Comparison of ENCODE assay signal across 8 cellular contexts in genomic region chr12:92899388-92900001, GRCh38. TPM values are rescaled to one million over a fixed set of nuclear protein-coding genes. Genes with fewer than 3 reads are reported as not detected.
DNase-seq lines count a peak whose midpoint lies in the region; ATAC-seq and TF ChIP-seq lines count a peak whose summit lies in the region.

No MANE protein-coding gene starts in this region.

- no peak for TF ChIP-seq CTCF in DND-41 (IDR thresholded peaks at IDR 0.05; ENCODE audit: borderline replicate concordance, extremely low read depth, low read length, poor library complexity, severe bottlenecking)
- no peak for TF ChIP-seq CTCF in omental fat pad (IDR thresholded peaks at IDR 0.05)

- no peak overlapping the region for H2AFZ ChIP-seq in DND-41 (ENCODE audit: low read depth, low read length)

- peaks cover 10% of the 10 kb centered on the region for H3K4me1 ChIP-seq in DND-41 (ENCODE audit: insufficient read depth, low read length)

- peak; percentile 27; the same call in 1 of the 3 replicates for ATAC-seq in DND-41 (ENCODE audit: insufficient read depth, low read depth)
- peak; percentile 99 for ATAC-seq in omental fat pad (ENCODE audit: low FRiP score)

- peaks cover 85% of the 10 kb centered on the region for H3K79me2 ChIP-seq in DND-41 (ENCODE audit: insufficient read depth, low read length)

- H3K27ac ChIP-seq in DND-41 (ENCODE audit: low read length): peak overlapping the region; percentile 13

- peaks cover 5% of the 10 kb centered on the region; the same call in 1 of the 2 replicates for H4K20me1 ChIP-seq in DND-41 (ENCODE audit: insufficient read depth, low read length)

- H3K9me3 Mint-ChIP-seq in activated naive CD4-positive, alpha-beta T cell treated with anti-CD3 and anti-CD28 coated beads for 36 hours: no peaks in the 10 kb centered on the region

- DNase-seq in DND-41 (no peak), RPMI7951 (ENCODE audit: low read depth) (peak; percentile 96), fibroblast of the conjunctiva (ENCODE audit: low read depth) (peak; percentile 96), omental fat pad (ENCODE audit: low spot score) (peak; percentile 52), SHP77 treated with DMSO at 0.1 percent for 48 hours (lab: John Stamatoyannopoulos, UW) (no peak), DMS79 treated with DMSO at 0.1 percent for 48 hours (lab: John Stamatoyannopoulos, UW) (no peak), SKM-1 (lab: John Stamatoyannopoulos, UW; ENCODE audit: unreplicated experiment) (no peak)
- DNase-seq in activated naive CD4-positive, alpha-beta T cell treated with anti-CD3 and anti-CD28 coated beads for 36 hours: no peak

- intact Hi-C loops in activated naive CD4-positive, alpha-beta T cell treated with anti-CD3 and anti-CD28 coated beads for 36 hours (cut with micrococcal nuclease): no loop called here

- H3K4me3 Mint-ChIP-seq in activated naive CD4-positive, alpha-beta T cell treated with anti-CD3 and anti-CD28 coated beads for 36 hours: no peak overlapping the region

- H3K9ac ChIP-seq in DND-41 (ENCODE audit: low read depth, low read length): no peak overlapping the region

- peaks cover 23% of the 10 kb centered on the region for H3K4me1 Mint-ChIP-seq in activated naive CD4-positive, alpha-beta T cell treated with anti-CD3 and anti-CD28 coated beads for 36 hours (ENCODE audit: low read depth)

- no peaks in the 10 kb centered on the region for H3K27me3 Mint-ChIP-seq in activated naive CD4-positive, alpha-beta T cell treated with anti-CD3 and anti-CD28 coated beads for 36 hours (ENCODE audit: low read depth)

- H3K36me3 ChIP-seq in DND-41 (ENCODE audit: insufficient read depth, low read length): no peaks in the 10 kb centered on the region

- no peaks in the 10 kb centered on the region for H3K27me3 ChIP-seq in DND-41 (ENCODE audit: insufficient read depth, low read length, poor library complexity)

- no peak overlapping the region for H3K27ac Mint-ChIP-seq in activated naive CD4-positive, alpha-beta T cell treated with anti-CD3 and anti-CD28 coated beads for 36 hours

- no peak overlapping the region for H3K4me2 ChIP-seq in DND-41 (ENCODE audit: insufficient read depth, low read length)

- H3K9me3 ChIP-seq in DND-41 (ENCODE audit: insufficient read depth, low read length, severe bottlenecking): no peaks in the 10 kb centered on the region

- CTCF ChIA-PET in activated naive CD4-positive, alpha-beta T cell treated with anti-CD3 and anti-CD28 coated beads for 36 hours (lab: Charles Lee): interaction anchor here (0.7 kb wide), 1 partner anchor 949 kb away, joined by 5 read pairs; no protein-coding TSS in a partner anchor

- no peak overlapping the region for H3K4me3 ChIP-seq in DND-41 (ENCODE audit: low read depth in 1 of 2, low read length in 2 of 2)

- peaks cover 15% of the 10 kb centered on the region for H3K36me3 Mint-ChIP-seq in activated naive CD4-positive, alpha-beta T cell treated with anti-CD3 and anti-CD28 coated beads for 36 hours (ENCODE audit: low read depth)

RNA-seq across cellular contexts. Expression of gene EEA1, which starts 29.6 kb away (rescaled TPM):
- total RNA-seq in RPMI7951 (2014; rRNA removed; shearing (Covaris generic)): 9.0 and 13.5 TPM in 2 replicates
- 10 to 100 TPM; 20.6 to 40.6 (median 25.4) TPM for total RNA-seq in omental fat pad
- 10 to 100 TPM; 15.6 to 17.6 TPM for total RNA-seq in activated naive CD4-positive, alpha-beta T cell treated with anti-CD3 and anti-CD28 coated beads for 36 hours

Comparison
In these comparisons a context has a peak if more than half of its experiments do, and no peak if none do; other contexts are left out.
1. DNase-seq: peak in RPMI7951 (single experiment), fibroblast of the conjunctiva (single experiment) and omental fat pad (single experiment); none in DND-41 (single experiment), SHP77 treated with DMSO at 0.1 percent for 48 hours (single experiment), DMS79 treated with DMSO at 0.1 percent for 48 hours (single experiment), SKM-1 (single experiment) and activated naive CD4-positive, alpha-beta T cell treated with anti-CD3 and anti-CD28 coated beads for 36 hours (single experiment).